In genomic region chr11:65023502-65023901, GRCh38 we compare ENCODE assay signal across 5 cellular contexts. TPM values are rescaled to one million over a fixed set of nuclear protein-coding genes. Genes with fewer than 3 reads are reported as not detected.
"Had no signal": no experiment of that assay in that cellular context is flagged by ENCODE, and none has a peak within 500 bp of the region (broad histone marks: within the 10 kb centered on the region; RNA-seq: fewer than 3 reads in every experiment).

No MANE protein-coding gene starts in this region.

RNA-seq across cellular contexts. Expression of gene BATF2, which starts 26.7 kb away (rescaled TPM):
- total RNA-seq: SJSA1 had no signal

RNA-seq across cellular contexts. Expression of gene NAALADL1, which starts 34.9 kb away (rescaled TPM):
- total RNA-seq: LHCN-M2, MCF 10A, PC-9, RPMI7951, SJSA1 had no signal
